In the genomic region with DNA sequence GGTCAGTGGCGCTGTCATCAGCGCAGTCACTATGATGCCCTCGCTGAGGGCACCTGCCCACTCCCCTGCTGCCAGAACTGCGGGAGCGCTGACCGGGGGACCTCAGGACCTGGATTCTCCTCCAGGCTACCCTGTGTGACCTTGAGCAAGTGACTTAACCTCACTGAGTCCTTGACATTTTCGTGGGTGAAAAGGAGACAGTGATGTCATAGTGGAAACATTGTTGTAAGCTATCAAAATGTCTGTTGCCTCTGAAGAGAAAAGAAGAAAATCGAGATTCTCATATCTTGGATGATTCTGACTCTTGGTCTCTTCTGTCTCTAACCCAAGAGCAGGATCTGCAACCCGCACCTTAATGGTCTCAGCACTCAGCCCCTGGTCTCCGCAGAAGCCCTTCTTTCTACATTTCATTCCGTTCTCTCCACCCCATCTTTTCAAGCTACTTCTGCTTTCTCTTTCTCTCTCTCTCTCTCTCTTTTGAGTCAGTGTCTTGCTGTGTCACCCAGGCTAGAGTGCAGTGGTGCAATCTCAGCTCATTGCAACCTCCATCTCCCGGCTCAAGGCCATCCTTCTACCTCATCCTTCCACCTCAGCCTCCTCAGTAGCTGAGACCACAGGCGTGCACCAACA, we compare ENCODE assay signal across 7 cellular contexts. TPM values are rescaled to one million over a fixed set of nuclear protein-coding genes. Genes with fewer than 3 reads are reported as not detected.
DNase-seq lines count a peak whose midpoint lies in the region; ATAC-seq, FAIRE-seq and TF ChIP-seq lines count a peak whose summit lies in the region.
"Had no signal": no experiment of that assay in that cellular context is flagged by ENCODE, and none has a peak within 500 bp of the region (broad histone marks: within the 10 kb centered on the region; RNA-seq: fewer than 3 reads in every experiment).

No MANE protein-coding gene starts in this region.

- peaks cover 6% of the 10 kb centered on the region; the same call in 1 of the 2 replicates for H3K79me2 ChIP-seq in KMS-11 (ENCODE audit: insufficient read depth, low read depth)
- peaks cover 38% of the 10 kb centered on the region for H3K79me2 ChIP-seq in GM12878 (ENCODE audit: control insufficient read depth, insufficient read depth, low read length)

- H2AFZ ChIP-seq in KMS-11 (ENCODE audit: low read depth) (peak overlapping the region; percentile 91), GM12878 (ENCODE audit: control insufficient read depth, low read depth, low read length) (peak overlapping the region; percentile 92)

- no peak overlapping the region for H3K27ac ChIP-seq in KMS-11
- H3K27ac ChIP-seq in GM12878 (ENCODE audit: control insufficient read depth, insufficient read depth) = no peak overlapping the region

- H3K4me1 Mint-ChIP-seq in nephron progenitor cell = peaks cover 25% of the 10 kb centered on the region

- RAD21 ChIA-PET in GM12878 (lab: Charles Lee; ENCODE audit: unreplicated experiment) = interaction anchor here (0.8 to 5.1 kb wide), 11 partner anchors 9 to 134 kb away, joined by 3 to 53 read pairs (median 5); a partner anchor contains a TSS

- ATAC-seq in GM19372 (IDR thresholded peaks at IDR 0.05; ENCODE audit: low read depth, unreplicated experiment) (peak; percentile 30), GM12878 (peak; percentile 29)

- POLR2A ChIA-PET in GM12878 (lab: Charles Lee) = interaction anchor here (0.8 to 9.0 kb wide), 16 partner anchors 9 to 368 kb away, joined by 3 to 160 read pairs (median 4); a partner anchor contains a TSS

- no peak overlapping the region for H3K4me3 ChIP-seq in KMS-11 (IDR thresholded peaks at IDR 0.05; ENCODE audit: insufficient read depth, low read depth, low read length)
- peak overlapping the region; percentile 86 for H3K4me3 ChIP-seq in GM12878

- WGBS in GM12878 (ENCODE audit: insufficient coverage, insufficient replicate concordance, low lambda C conversion rate, missing lambda C conversion rate) = 6% methylated on average over 13 of the region's 13 CpGs

- in situ Hi-C loops in GM12878 (cut with MboI) = no loop called here

- H3K9ac ChIP-seq in KMS-11 (peak overlapping the region; percentile 25; the same call in 1 of the 2 replicates), GM12878 (ENCODE audit: control insufficient read depth, insufficient read depth, low read length) (peak overlapping the region; percentile 50; the same call in 1 of the 2 replicates)

- H3K27me3 Mint-ChIP-seq in nephron progenitor cell (ENCODE audit: low read depth, poor library complexity) = peaks cover 96% of the 10 kb centered on the region

- DNase-seq in GM12878 (ENCODE audit: low read depth, low spot score) (no peak), nephron progenitor cell (no peak), SK-N-DZ (ENCODE audit: low spot score) (no peak), NCI-H1105 (lab: John Stamatoyannopoulos, UW) (no peak)

- peak; percentile 81 for FAIRE-seq in GM12878 (lab: Jason Lieb, UNC)
- FAIRE-seq: endometrium had no signal

- TF ChIP-seq EP300 in GM12878 (IDR thresholded peaks at IDR 0.05; ENCODE audit: borderline replicate concordance in 1 of 2, control insufficient read depth in 1 of 2, low read depth in 2 of 2, low read length in 2 of 2) = no peak

- TF ChIP-seq POLR2A in GM12878 (IDR thresholded peaks at IDR 0.05; ENCODE audit: low read depth, low read length) = no peak

- SMC1A ChIA-PET in GM12878 (lab: Charles Lee; ENCODE audit: uncharacterized antibody, unreplicated experiment) = interaction anchor here (0.7 to 8.6 kb wide), 9 partner anchors 9 to 359 kb away, joined by 3 to 98 read pairs (median 4); a partner anchor contains a TSS

- intact Hi-C loops in GM12878 (cut with micrococcal nuclease; ENCODE audit: unreplicated experiment) = loop anchor here (2.0 kb wide), 1 partner anchor 94 kb away; a partner anchor contains a TSS

- no peak overlapping the region for H3K27ac Mint-ChIP-seq in nephron progenitor cell

- CTCF ChIA-PET in GM12878 (lab: Yijun Ruan, JAX) = interaction anchor here (0.6 to 6.1 kb wide), 16 partner anchors 10 to 357 kb away, joined by 3 to 65 read pairs (median 4); a partner anchor contains a TSS

- H3K4me3 Mint-ChIP-seq in nephron progenitor cell = peak overlapping the region; percentile 66

- H3K4me1 ChIP-seq in KMS-11 (ENCODE audit: low read depth, poor library complexity, severe bottlenecking) (peaks cover 14% of the 10 kb centered on the region), GM12878 (ENCODE audit: control insufficient read depth, insufficient read depth, low read length) (peaks cover 16% of the 10 kb centered on the region)

- H3K4me2 ChIP-seq in KMS-11 = peak overlapping the region; percentile 85
- peak overlapping the region; percentile 92 for H3K4me2 ChIP-seq in GM12878 (ENCODE audit: control insufficient read depth, insufficient read depth)

- H3K36me3 Mint-ChIP-seq in nephron progenitor cell (ENCODE audit: low read depth) = no peaks in the 10 kb centered on the region

- H3K27me3 ChIP-seq in KMS-11 (ENCODE audit: insufficient read depth, low read depth) (peaks cover 22% of the 10 kb centered on the region; the same call in 1 of the 2 replicates), GM12878 (replicated peaks in 1 of 2; ENCODE audit: control insufficient read depth in 2 of 2, insufficient read depth in 2 of 2, low read length in 1 of 2) (no peaks in the 10 kb centered on the region)

- TF ChIP-seq CTCF in KMS-11 (conservative IDR thresholded peaks at IDR 0.05; ENCODE audit: low read depth, low read length) = no peak
- no peak for TF ChIP-seq CTCF in GM12878 (IDR thresholded peaks at IDR 0.05 in 2 of 3, conservative IDR thresholded peaks at IDR 0.05 in 1 of 3; ENCODE audit: control insufficient read depth in 2 of 3, extremely low read depth in 1 of 3, insufficient read depth in 1 of 3, low read depth in 3 of 3, low read length in 3 of 3)
- TF ChIP-seq CTCF in nephron progenitor cell (IDR thresholded peaks at IDR 0.05) = no peak

- H3K36me3 ChIP-seq in KMS-11 (ENCODE audit: insufficient read depth) (no peaks in the 10 kb centered on the region), GM12878 (ENCODE audit: control insufficient read depth in 2 of 2, insufficient read depth in 2 of 2, low read length in 1 of 2) (peaks cover 7 to 9% of the 10 kb centered on the region in 2 experiments)

- no TSS peak for BruUV-seq in GM12878 (replicated peaks; lab: Mats Ljungman, UMichigan)

- no peak for TF ChIP-seq RAD21 in GM12878 (IDR thresholded peaks at IDR 0.05; ENCODE audit: insufficient read depth, low read depth, low read length)

- no peaks in the 10 kb centered on the region for H3K9me3 Mint-ChIP-seq in nephron progenitor cell

- no peaks in the 10 kb centered on the region for H4K20me1 ChIP-seq in KMS-11 (ENCODE audit: insufficient read depth)
- 0 out of 2 replicates have a peak, but pooled peaks cover 3% of the 10 kb centered on the region for H4K20me1 ChIP-seq in GM12878 (ENCODE audit: control insufficient read depth, insufficient read depth)

- H3K9me3 ChIP-seq in GM12878 (replicated peaks; ENCODE audit: control insufficient read depth, insufficient read depth, low read length) = no peaks in the 10 kb centered on the region

RNA-seq across cellular contexts. Expression of a gene that starts 1.0 kb away (rescaled TPM):
- 33.4 and 45.6 TPM in 2 replicates for total RNA-seq in GM12878 (2013; cell fraction: nucleolus; rRNA removed)
- total RNA-seq in GM12878 (2014; rRNA removed) (126 and 130 TPM in 2 replicates), GM12878 (2014; rRNA removed; fragmentation: Illumina TruSeq; extraction: Trizol) (81.9 and 89.4 TPM in 2 replicates), GM12878 (2021) (117 and 142 TPM in 2 replicates)
- 64.8 TPM for polyA plus RNA-seq in GM12878 (2011; ENCODE audit: low read depth)
- polyA plus RNA-seq in GM12878 (2011; rRNA removed) (85.4 and 270 TPM in 2 replicates), GM12878 (2014; fragmentation: Illumina TruSeq; extraction: Trizol) (308 and 325 TPM in 2 replicates), GM12878 (2014; fragmentation: Nextera tagmentation; extraction: Ambion mirVana) (10 to 100 TPM; 58.2 to 88.6 TPM), GM12878 (2014; rRNA removed) (118 and 122 TPM in 2 replicates), GM12878 (2016; fragmentation: Nextera tagmentation; extraction: Ambion mirVana) (100 to 1,000 TPM; 229 to 254 TPM)
- 383 and 456 TPM in 2 replicates for polyA plus RNA-seq in GM12878 (2011; cell fraction: cytosol; rRNA removed)
- polyA plus RNA-seq in GM12878 (2011; cell fraction: nucleus; rRNA removed) = 369 and 394 TPM in 2 replicates
- 102 and 109 TPM in 2 replicates for polyA plus RNA-seq in GM12878 (2012)
- polyA minus RNA-seq in GM12878 (2011; rRNA and poly(A)+ RNA removed) = 81.9 and 101 TPM in 2 replicates
- 32.6 and 48.3 TPM in 2 replicates for polyA minus RNA-seq in GM12878 (2011; cell fraction: cytosol; rRNA and poly(A)+ RNA removed)
- polyA minus RNA-seq in GM12878 (2011; cell fraction: nucleus; rRNA and poly(A)+ RNA removed) = 54.6 and 92.9 TPM in 2 replicates
- polyA plus RNA-seq in SK-N-DZ (2014; cell fraction: cytosol; rRNA removed) = 13.1 and 17.9 TPM in 2 replicates
- 9.7 and 19.0 TPM in 2 replicates for polyA plus RNA-seq in SK-N-DZ (2014; cell fraction: nucleus; rRNA removed)

RNA-seq across cellular contexts. Expression of a gene that starts 1.7 kb away (rescaled TPM):
- not detected in 2 replicates for total RNA-seq in GM12878 (2013; cell fraction: nucleolus; rRNA removed)
- total RNA-seq in GM12878 (2014; rRNA removed) (not detected in 2 replicates), GM12878 (2014; rRNA removed; fragmentation: Illumina TruSeq; extraction: Trizol) (not detected in 2 replicates), GM12878 (2021) (not detected in 2 replicates)
- not detected for polyA plus RNA-seq in GM12878 (2011; ENCODE audit: low read depth)
- polyA plus RNA-seq in GM12878 (2011; rRNA removed) (0.07 TPM in 1 of 2 replicates, not detected in the other), GM12878 (2014; fragmentation: Illumina TruSeq; extraction: Trizol) (not detected in 2 replicates), GM12878 (2014; fragmentation: Nextera tagmentation; extraction: Ambion mirVana) (not detected), GM12878 (2014; rRNA removed) (not detected in 2 replicates), GM12878 (2016; fragmentation: Nextera tagmentation; extraction: Ambion mirVana) (not detected)
- polyA plus RNA-seq in GM12878 (2011; cell fraction: cytosol; rRNA removed) = 0.07 TPM in 1 of 2 replicates, not detected in the other
- not detected in 2 replicates for polyA plus RNA-seq in GM12878 (2011; cell fraction: nucleus; rRNA removed)
- 0.20 TPM in 1 of 2 replicates, not detected in the other for polyA plus RNA-seq in GM12878 (2012)
- polyA minus RNA-seq in GM12878 (2011; rRNA and poly(A)+ RNA removed) = 0.26 TPM in 1 of 2 replicates, not detected in the other
- polyA minus RNA-seq in GM12878 (2011; cell fraction: cytosol; rRNA and poly(A)+ RNA removed) = not detected in 2 replicates
- polyA minus RNA-seq in GM12878 (2011; cell fraction: nucleus; rRNA and poly(A)+ RNA removed) = not detected in 2 replicates
- polyA plus RNA-seq in SK-N-DZ (2014; cell fraction: cytosol; rRNA removed) = not detected in 2 replicates
- not detected in 2 replicates for polyA plus RNA-seq in SK-N-DZ (2014; cell fraction: nucleus; rRNA removed)

RNA-seq across cellular contexts. Expression of a gene that starts 9.4 kb away (rescaled TPM):
- 30.5 and 39.4 TPM in 2 replicates for total RNA-seq in GM12878 (2013; cell fraction: nucleolus; rRNA removed)
- 11.0 and 13.6 TPM in 2 replicates for total RNA-seq in GM12878 (2014; rRNA removed)
- total RNA-seq in GM12878 (2014; rRNA removed; fragmentation: Illumina TruSeq; extraction: Trizol) = 24.9 and 26.5 TPM in 2 replicates
- 28.8 and 33.9 TPM in 2 replicates for total RNA-seq in GM12878 (2021)
- 21.0 TPM for polyA plus RNA-seq in GM12878 (2011; ENCODE audit: low read depth)
- 30.1 and 50.1 TPM in 2 replicates for polyA plus RNA-seq in GM12878 (2011; rRNA removed)
- polyA plus RNA-seq in GM12878 (2011; cell fraction: cytosol; rRNA removed) = 75.5 and 87.5 TPM in 2 replicates
- polyA plus RNA-seq in GM12878 (2011; cell fraction: nucleus; rRNA removed) = 62.6 and 84.5 TPM in 2 replicates
- polyA plus RNA-seq in GM12878 (2012) = 25.4 and 31.7 TPM in 2 replicates
- 23.0 and 45.6 TPM in 2 replicates for polyA plus RNA-seq in GM12878 (2014; fragmentation: Illumina TruSeq; extraction: Trizol)
- 1 to 10 TPM; 8.4 to 9.0 TPM for polyA plus RNA-seq in GM12878 (2014; fragmentation: Nextera tagmentation; extraction: Ambion mirVana)
- 30.8 and 31.2 TPM in 2 replicates for polyA plus RNA-seq in GM12878 (2014; rRNA removed)
- polyA plus RNA-seq in GM12878 (2016; fragmentation: Nextera tagmentation; extraction: Ambion mirVana) = 1 to 10 TPM; 4.3 to 5.9 TPM
- 46.5 and 53.0 TPM in 2 replicates for polyA minus RNA-seq in GM12878 (2011; rRNA and poly(A)+ RNA removed)
- 11.4 and 14.6 TPM in 2 replicates for polyA minus RNA-seq in GM12878 (2011; cell fraction: cytosol; rRNA and poly(A)+ RNA removed)
- 36.4 and 44.8 TPM in 2 replicates for polyA minus RNA-seq in GM12878 (2011; cell fraction: nucleus; rRNA and poly(A)+ RNA removed)
- polyA plus RNA-seq in SK-N-DZ (2014; cell fraction: cytosol; rRNA removed) = 33.9 and 39.8 TPM in 2 replicates
- 29.1 and 45.2 TPM in 2 replicates for polyA plus RNA-seq in SK-N-DZ (2014; cell fraction: nucleus; rRNA removed)

RNA-seq across cellular contexts. Expression of a gene that starts 9.5 kb away (rescaled TPM):
- total RNA-seq in GM12878 (2013; cell fraction: nucleolus; rRNA removed) = 7.4 and 8.8 TPM in 2 replicates
- total RNA-seq in GM12878 (2014; rRNA removed) (3.7 and 5.1 TPM in 2 replicates), GM12878 (2014; rRNA removed; fragmentation: Illumina TruSeq; extraction: Trizol) (2.1 and 3.3 TPM in 2 replicates), GM12878 (2021) (2.8 and 4.5 TPM in 2 replicates)
- polyA plus RNA-seq in GM12878 (2011; ENCODE audit: low read depth) = 1.9 TPM
- polyA plus RNA-seq in GM12878 (2011; rRNA removed) (2.8 and 3.4 TPM in 2 replicates), GM12878 (2014; fragmentation: Illumina TruSeq; extraction: Trizol) (3.5 and 5.5 TPM in 2 replicates), GM12878 (2014; fragmentation: Nextera tagmentation; extraction: Ambion mirVana) (1 to 10 TPM in 1 of 2 experiments, under 1 TPM in 1; 0.29 to 1.0 TPM), GM12878 (2014; rRNA removed) (4.5 and 4.6 TPM in 2 replicates), GM12878 (2016; fragmentation: Nextera tagmentation; extraction: Ambion mirVana) (1 to 10 TPM; 1.3 to 2.6 TPM)
- polyA plus RNA-seq in GM12878 (2011; cell fraction: cytosol; rRNA removed) = 3.8 and 3.9 TPM in 2 replicates
- 5.5 and 5.6 TPM in 2 replicates for polyA plus RNA-seq in GM12878 (2011; cell fraction: nucleus; rRNA removed)
- polyA plus RNA-seq in GM12878 (2012) = 2.0 and 2.3 TPM in 2 replicates
- polyA minus RNA-seq in GM12878 (2011; rRNA and poly(A)+ RNA removed) = 3.3 and 3.9 TPM in 2 replicates
- polyA minus RNA-seq in GM12878 (2011; cell fraction: cytosol; rRNA and poly(A)+ RNA removed) = 2.8 TPM in 1 of 2 replicates, not detected in the other
- polyA minus RNA-seq in GM12878 (2011; cell fraction: nucleus; rRNA and poly(A)+ RNA removed) = 3.7 and 4.4 TPM in 2 replicates
- 6.8 and 7.5 TPM in 2 replicates for polyA plus RNA-seq in SK-N-DZ (2014; cell fraction: cytosol; rRNA removed)
- 13.0 and 15.1 TPM in 2 replicates for polyA plus RNA-seq in SK-N-DZ (2014; cell fraction: nucleus; rRNA removed)

RNA-seq across cellular contexts. Expression of a gene that starts 24.5 kb away (rescaled TPM):
- 69.3 and 75.5 TPM in 2 replicates for total RNA-seq in GM12878 (2013; cell fraction: nucleolus; rRNA removed)
- 13.4 and 14.6 TPM in 2 replicates for total RNA-seq in GM12878 (2014; rRNA removed)
- 9.0 and 11.7 TPM in 2 replicates for total RNA-seq in GM12878 (2014; rRNA removed; fragmentation: Illumina TruSeq; extraction: Trizol)
- 19.3 and 20.8 TPM in 2 replicates for total RNA-seq in GM12878 (2021)
- 14.0 TPM for polyA plus RNA-seq in GM12878 (2011; ENCODE audit: low read depth)
- 27.4 and 36.5 TPM in 2 replicates for polyA plus RNA-seq in GM12878 (2011; rRNA removed)
- 29.5 and 29.9 TPM in 2 replicates for polyA plus RNA-seq in GM12878 (2011; cell fraction: cytosol; rRNA removed)
- polyA plus RNA-seq in GM12878 (2011; cell fraction: nucleus; rRNA removed) = 96.0 and 138 TPM in 2 replicates
- 33.8 and 36.8 TPM in 2 replicates for polyA plus RNA-seq in GM12878 (2012)
- 11.1 and 16.7 TPM in 2 replicates for polyA plus RNA-seq in GM12878 (2014; fragmentation: Illumina TruSeq; extraction: Trizol)
- under 1 TPM; 0.26 to 0.90 TPM for polyA plus RNA-seq in GM12878 (2014; fragmentation: Nextera tagmentation; extraction: Ambion mirVana)
- 17.7 and 22.0 TPM in 2 replicates for polyA plus RNA-seq in GM12878 (2014; rRNA removed)
- 1 to 10 TPM; 5.4 to 5.5 TPM for polyA plus RNA-seq in GM12878 (2016; fragmentation: Nextera tagmentation; extraction: Ambion mirVana)
- 21.0 and 29.5 TPM in 2 replicates for polyA minus RNA-seq in GM12878 (2011; rRNA and poly(A)+ RNA removed)
- polyA minus RNA-seq in GM12878 (2011; cell fraction: cytosol; rRNA and poly(A)+ RNA removed) = 12.3 and 13.1 TPM in 2 replicates
- 35.7 and 47.4 TPM in 2 replicates for polyA minus RNA-seq in GM12878 (2011; cell fraction: nucleus; rRNA and poly(A)+ RNA removed)
- polyA plus RNA-seq in SK-N-DZ (2014; cell fraction: cytosol; rRNA removed) = 30.2 and 51.8 TPM in 2 replicates
- 68.1 and 77.5 TPM in 2 replicates for polyA plus RNA-seq in SK-N-DZ (2014; cell fraction: nucleus; rRNA removed)
